In the genomic region with DNA sequence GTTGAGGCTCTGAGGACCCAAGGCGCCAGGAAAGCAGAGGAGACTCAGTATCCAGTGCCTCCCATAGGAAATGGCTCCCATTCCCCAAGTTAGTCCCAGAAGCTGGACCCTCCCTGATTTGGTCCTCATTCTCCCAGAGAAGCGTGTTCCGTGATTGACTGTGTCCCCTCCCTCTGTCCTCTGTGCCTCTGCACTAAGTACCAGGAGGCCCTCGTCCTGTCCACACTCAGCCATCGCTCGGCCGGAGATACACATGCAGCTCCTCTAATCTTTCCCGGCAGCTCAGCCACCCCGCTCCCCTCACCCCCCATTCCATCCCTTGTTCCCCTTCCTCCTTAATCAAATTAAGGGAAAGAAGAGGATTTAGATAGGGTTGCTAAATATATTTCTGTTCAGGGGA, we compare ENCODE assay signal across 17 cellular contexts. TPM values are rescaled to one million over a fixed set of nuclear protein-coding genes. Genes with fewer than 3 reads are reported as not detected.
DNase-seq lines count a peak whose midpoint lies in the region; ATAC-seq and TF ChIP-seq lines count a peak whose summit lies in the region.
"Had no signal": no experiment of that assay in that cellular context is flagged by ENCODE, and none has a peak within 500 bp of the region (broad histone marks: within the 10 kb centered on the region; RNA-seq: fewer than 3 reads in every experiment).

No MANE protein-coding gene starts in this region.

- no peak overlapping the region for H3K4me3 Mint-ChIP-seq in activated naive CD4-positive, alpha-beta T cell treated with anti-CD3 and anti-CD28 coated beads, Interleukin-2, amount 50 U/mL, for 24 hours
- H3K4me3 Mint-ChIP-seq: activated T-cell treated with anti-CD3 and anti-CD28 coated beads, Interleukin-2, amount 50 U/mL, for 4 hours; naive B cell had no signal

- H4K8ac ChIP-seq in trophoblast cell (ENCODE audit: low read depth, low read length) = no peak overlapping the region

- no peaks in the 10 kb centered on the region for H3K79me1 ChIP-seq in trophoblast cell (ENCODE audit: low read length)

- H3K18ac ChIP-seq in trophoblast cell (ENCODE audit: low read length) = no peak overlapping the region

- intact Hi-C loops in heart left ventricle (cut with DNase I) = loop anchor here in 1 of 10 donors (10.0 kb wide), 1 partner anchor 148 kb away; no protein-coding TSS in a partner anchor

- H2AFZ ChIP-seq in osteoblast (ENCODE audit: low read length) = peak overlapping the region; percentile 72
- no peak overlapping the region for H2AFZ ChIP-seq in trophoblast cell (ENCODE audit: insufficient read depth, low read length, poor library complexity)

- no peak for DNase-seq in activated naive CD4-positive, alpha-beta T cell (lab: John Stamatoyannopoulos, UW)
- DNase-seq in heart left ventricle (peak; percentile 60 to 91 (median 82)), osteoblast (ENCODE audit: insufficient read length, low spot score, missing footprints) (no peak), trophoblast cell (no peak), cerebellar nuclear complex (lab: John Stamatoyannopoulos, UW) (no peak)
- DNase-seq: 8988T; activated T-cell treated with anti-CD3 and anti-CD28 coated beads, Interleukin-2, amount 50 U/mL, for 4 hours; DND-41; naive B cell; NCI-H1105; NCI-H345 had no signal

- H3K36me3 Mint-ChIP-seq in activated naive CD4-positive, alpha-beta T cell treated with anti-CD3 and anti-CD28 coated beads, Interleukin-2, amount 50 U/mL, for 24 hours = no peaks in the 10 kb centered on the region
- H3K36me3 Mint-ChIP-seq: naive B cell had no signal

- no peaks in the 10 kb centered on the region for H4K20me1 ChIP-seq in osteoblast (ENCODE audit: insufficient read depth, low read length)

- H3K27me3 Mint-ChIP-seq in activated naive CD4-positive, alpha-beta T cell treated with anti-CD3 and anti-CD28 coated beads, Interleukin-2, amount 50 U/mL, for 24 hours = no peaks in the 10 kb centered on the region
- H3K27me3 Mint-ChIP-seq: naive B cell had no signal

- no peak overlapping the region for H3K4ac ChIP-seq in trophoblast cell (ENCODE audit: low read depth, low read length)

- TF ChIP-seq CTCF in heart left ventricle (IDR thresholded peaks at IDR 0.05) (no peak), osteoblast (IDR thresholded peaks at IDR 0.05; ENCODE audit: extremely low read depth, low read depth, low read length) (no peak)

- no peak for TF ChIP-seq POLR2A in heart left ventricle (IDR thresholded peaks at IDR 0.05)

- H3K23ac ChIP-seq in trophoblast cell (ENCODE audit: low read length) = no peak overlapping the region

- WGBS in heart left ventricle, 4 donors = 36 to 44% (median 40%) methylated on average over 9 of the region's 9 CpGs
- no CpG with 5 or more reads among the region's 9 CpGs for WGBS in trophoblast cell (ENCODE audit: extremely low coverage, insufficient coverage, insufficient read length)

- no peak overlapping the region for H2BK5ac ChIP-seq in trophoblast cell (ENCODE audit: low read depth, low read length, poor library complexity)

- no peak overlapping the region for H4K12ac ChIP-seq in trophoblast cell (ENCODE audit: low read depth, low read length)

- H2BK120ac ChIP-seq in trophoblast cell (ENCODE audit: insufficient read depth, low read length, poor library complexity) = no peak overlapping the region

- no peaks in the 10 kb centered on the region for H3K4me1 Mint-ChIP-seq in activated naive CD4-positive, alpha-beta T cell treated with anti-CD3 and anti-CD28 coated beads, Interleukin-2, amount 50 U/mL, for 24 hours
- H3K4me1 Mint-ChIP-seq: naive B cell had no signal

- peak overlapping the region; percentile 66 for H3K4me2 ChIP-seq in osteoblast (ENCODE audit: insufficient read depth, low read length)
- H3K4me2 ChIP-seq in trophoblast cell (ENCODE audit: low read length) = no peak overlapping the region
- H3K4me2 ChIP-seq: KMS-11 had no signal

- no peaks in the 10 kb centered on the region for H3K79me2 ChIP-seq in osteoblast (ENCODE audit: insufficient read depth, low read length)
- H3K79me2 ChIP-seq in trophoblast cell (ENCODE audit: control insufficient read depth, insufficient read depth, low read length, poor library complexity) = no peaks in the 10 kb centered on the region

- H3K9me3 Mint-ChIP-seq in activated naive CD4-positive, alpha-beta T cell treated with anti-CD3 and anti-CD28 coated beads, Interleukin-2, amount 50 U/mL, for 24 hours = no peaks in the 10 kb centered on the region
- H3K9me3 Mint-ChIP-seq: activated T-cell treated with anti-CD3 and anti-CD28 coated beads, Interleukin-2, amount 50 U/mL, for 4 hours; naive B cell had no signal

- H2BK12ac ChIP-seq in trophoblast cell (ENCODE audit: low read length) = no peak overlapping the region

- no peak overlapping the region for H4K91ac ChIP-seq in trophoblast cell (ENCODE audit: low read depth, low read length)

- ATAC-seq in heart left ventricle (peak; percentile 77 to 83 (median 80)), HG03378 (IDR thresholded peaks at IDR 0.05; ENCODE audit: unreplicated experiment) (no peak), GM18909 (IDR thresholded peaks at IDR 0.05; ENCODE audit: poor library complexity, unreplicated experiment) (no peak)
- ATAC-seq: activated T-cell treated with anti-CD3 and anti-CD28 coated beads, Interleukin-2, amount 50 U/mL, for 4 hours; left colon had no signal

- H2AK5ac ChIP-seq in trophoblast cell (ENCODE audit: low read length) = no peak overlapping the region

- H3K14ac ChIP-seq in trophoblast cell (ENCODE audit: low read length) = no peak overlapping the region

- H3K27me3 ChIP-seq in heart left ventricle = no peaks in the 10 kb centered on the region
- no peaks in the 10 kb centered on the region for H3K27me3 ChIP-seq in osteoblast (ENCODE audit: insufficient read depth, low read length)
- H3K27me3 ChIP-seq in trophoblast cell (ENCODE audit: insufficient read depth, low read length) = no peaks in the 10 kb centered on the region
- H3K27me3 ChIP-seq: SJSA1 had no signal

- no peaks in the 10 kb centered on the region for H3K36me3 ChIP-seq in heart left ventricle
- no peaks in the 10 kb centered on the region for H3K36me3 ChIP-seq in osteoblast (ENCODE audit: insufficient read depth, low read length)
- no peaks in the 10 kb centered on the region for H3K36me3 ChIP-seq in trophoblast cell (ENCODE audit: control insufficient read depth in 1 of 2, insufficient read depth in 2 of 2, low read length in 2 of 2)
- H3K36me3 ChIP-seq: SJSA1 had no signal

- H3K4me1 ChIP-seq in heart left ventricle (peaks cover 0 to 65% (median 48%) of the 10 kb centered on the region in 12 donors), osteoblast (ENCODE audit: insufficient read depth, low read length) (peaks cover 15% of the 10 kb centered on the region), trophoblast cell (ENCODE audit: control insufficient read depth in 1 of 2, insufficient read depth in 2 of 2, low read length in 2 of 2) (peaks cover 4% of the 10 kb centered on the region in 2 experiments)

- no peak overlapping the region for H3K9ac ChIP-seq in trophoblast cell (ENCODE audit: low read length)
- H3K9ac ChIP-seq: KMS-11 had no signal

- H3K4me3 ChIP-seq in heart left ventricle = peak overlapping the region in 4 of 12 donors; percentile 3 to 23 (median 20)
- no peak overlapping the region for H3K4me3 ChIP-seq in osteoblast (ENCODE audit: insufficient read depth, low read length)
- H3K4me3 ChIP-seq in trophoblast cell (ENCODE audit: low read depth, low read length) = no peak overlapping the region
- H3K4me3 ChIP-seq: SJSA1 had no signal

- peak overlapping the region; percentile 71 to 97 (median 88) for H3K27ac ChIP-seq in heart left ventricle
- peak overlapping the region; percentile 53 for H3K27ac ChIP-seq in osteoblast (ENCODE audit: low read depth, low read length)
- H3K27ac ChIP-seq in trophoblast cell (ENCODE audit: low read depth, low read length) = no peak overlapping the region
- H3K27ac ChIP-seq: KMS-11, SJSA1 had no signal

- H3K9me3 ChIP-seq in heart left ventricle (no peaks in the 10 kb centered on the region), osteoblast (ENCODE audit: low read depth, low read length) (no peaks in the 10 kb centered on the region), trophoblast cell (ENCODE audit: insufficient read depth, low read depth, low read length) (no peaks in the 10 kb centered on the region)
- H3K9me3 ChIP-seq: SJSA1 had no signal

- H3K27ac Mint-ChIP-seq in activated naive CD4-positive, alpha-beta T cell treated with anti-CD3 and anti-CD28 coated beads, Interleukin-2, amount 50 U/mL, for 24 hours = peak overlapping the region; percentile 12
- H3K27ac Mint-ChIP-seq: naive B cell had no signal

RNA-seq across cellular contexts. Expression of gene ATP2A2, which starts 28.3 kb away (rescaled TPM):
- total RNA-seq in heart left ventricle (1,000 to 10,000 TPM; 1,194 to 2,963 (median 1,871) TPM), osteoblast (105 and 107 TPM in 2 replicates)
- polyA plus RNA-seq in heart left ventricle = 1,000 to 10,000 TPM in 1 of 2 donors, 100 to 1,000 TPM in 1; 494 to 1,113 TPM
- polyA plus RNA-seq in trophoblast cell (2013) = 110 and 113 TPM in 2 replicates

Comparison
In these comparisons a context has a peak if more than half of its experiments do, and no peak if none do; other contexts are left out.
1. DNase-seq: peak in heart left ventricle (5 of 5); none in activated naive CD4-positive, alpha-beta T cell (0 of 4), osteoblast (single experiment), trophoblast cell (0 of 2) and cerebellar nuclear complex (0 of 2).
2. ATAC-seq: peak in heart left ventricle (4 of 4); none in HG03378 (single experiment) and GM18909 (single experiment).
3. RNA of gene ATP2A2, which starts 28.3 kb away (total RNA-seq): 1,194 to 2,963 TPM in heart left ventricle; 105 to 107 TPM in osteoblast; every median in the first group is over 10 times any median in the second.